ENCODE assay signal across 1 cellular context in the genomic region with DNA sequence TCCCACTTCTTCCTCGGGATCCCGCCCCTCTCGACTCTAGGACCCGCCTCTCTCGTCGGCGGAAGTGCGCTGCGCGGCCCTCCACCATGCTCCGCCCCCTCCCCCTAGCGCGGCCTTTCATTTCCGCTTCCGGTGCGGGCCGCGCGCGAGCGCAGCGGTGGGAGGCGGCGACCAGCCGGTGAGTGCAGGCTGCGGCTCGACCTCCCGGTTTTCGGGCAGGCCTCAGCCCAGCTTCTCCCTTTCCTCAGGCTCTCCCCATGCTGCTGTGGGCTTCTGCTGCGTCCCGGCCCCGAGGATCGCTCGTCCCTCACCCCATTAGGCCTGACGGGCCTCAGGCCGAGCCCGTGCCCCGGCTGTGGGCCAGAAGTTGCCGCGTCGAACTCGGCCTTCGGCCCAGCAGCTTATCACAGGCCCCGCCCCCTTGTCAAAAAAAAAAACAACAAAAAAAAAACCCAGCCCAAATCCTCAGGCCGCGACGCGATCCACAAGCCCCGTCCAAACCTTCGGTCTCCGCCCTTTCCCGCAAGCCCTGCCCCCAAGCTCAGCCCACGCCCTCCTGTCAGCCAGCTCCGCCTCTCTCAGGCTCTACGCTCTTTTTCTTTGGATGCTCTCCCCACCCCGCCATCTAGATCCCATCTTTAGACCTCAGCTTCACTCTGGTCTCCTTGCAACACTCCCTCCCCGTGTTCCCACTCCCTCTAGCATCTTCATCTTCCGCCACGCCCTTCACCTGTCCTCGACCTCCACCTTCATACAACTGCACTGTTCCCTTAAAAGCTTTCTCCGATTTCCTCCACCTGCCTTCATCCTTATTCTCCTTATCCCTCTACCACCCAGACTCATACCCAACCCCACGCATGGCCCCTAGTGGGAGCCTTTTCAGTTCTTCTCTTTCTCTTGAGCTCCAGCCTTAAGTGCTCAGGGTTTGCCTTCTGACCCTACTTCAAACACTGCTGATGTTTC.
TF ChIP-seq lines count a peak whose summit lies in the region.

CLASRP (plus strand) TSS at position 115 of the 963 bp plus-strand sequence. CDS start 1,168 bp downstream, outside the sequence.

TF ChIP-seq in HEK293, 187 proteins besides CTCF, POLR2A, EP300 and RAD21 (continued from another document and continues in another):
- TF ChIP-seq, protein P1, sequence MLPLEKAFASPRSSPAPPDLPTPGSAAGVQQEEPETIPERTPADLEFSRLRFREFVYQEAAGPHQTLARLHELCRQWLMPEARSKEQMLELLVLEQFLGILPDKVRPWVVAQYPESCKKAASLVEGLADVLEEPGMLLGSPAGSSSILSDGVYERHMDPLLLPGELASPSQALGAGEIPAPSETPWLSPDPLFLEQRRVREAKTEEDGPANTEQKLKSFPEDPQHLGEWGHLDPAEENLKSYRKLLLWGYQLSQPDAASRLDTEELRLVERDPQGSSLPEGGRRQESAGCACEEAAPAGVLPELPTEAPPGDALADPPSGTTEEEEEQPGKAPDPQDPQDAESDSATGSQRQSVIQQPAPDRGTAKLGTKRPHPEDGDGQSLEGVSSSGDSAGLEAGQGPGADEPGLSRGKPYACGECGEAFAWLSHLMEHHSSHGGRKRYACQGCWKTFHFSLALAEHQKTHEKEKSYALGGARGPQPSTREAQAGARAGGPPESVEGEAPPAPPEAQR (tag by site-specific recombination; IDR thresholded peaks at IDR 0.05), result no peak
- TF ChIP-seq ZNF114 (tag by site-specific recombination; IDR thresholded peaks at IDR 0.05) (no peak), ZNF341 (tag by site-specific recombination; IDR thresholded peaks at IDR 0.05; ENCODE audit: low read depth) (peak; percentile 98), ZNF398 (tag by site-specific recombination; IDR thresholded peaks at IDR 0.05) (peak; percentile 50; the same call in 1 of the 2 replicates), ZNF76 (tag by site-specific recombination; IDR thresholded peaks at IDR 0.05; ENCODE audit: borderline replicate concordance, low read depth) (peak; percentile 40; the same call in 1 of the 2 replicates), ZNF239 (tag by site-specific recombination; IDR thresholded peaks at IDR 0.05) (0 out of 2 replicates have a peak, but pooled peaks have one; percentile 6), SP3 (tag by site-specific recombination; IDR thresholded peaks at IDR 0.05) (peak; percentile 94), RBAK (tag by site-specific recombination; IDR thresholded peaks at IDR 0.05) (no peak), YY1 (tag by site-specific recombination; IDR thresholded peaks at IDR 0.05) (no peak; the same call in 1 of the 2 replicates), ZEB2 (tag by site-specific recombination; IDR thresholded peaks at IDR 0.05) (peak; percentile 64), ZFP37 (tag by site-specific recombination; IDR thresholded peaks at IDR 0.05) (peak; percentile 74; the same call in 1 of the 2 replicates), GLI4 (tag by site-specific recombination; IDR thresholded peaks at IDR 0.05) (0 out of 2 replicates have a peak, but pooled peaks have one; percentile 19), ZNF571 (tag by site-specific recombination; IDR thresholded peaks at IDR 0.05) (no peak), ZNF366 (tag by site-specific recombination; conservative IDR thresholded peaks at IDR 0.05) (no peak; the same call in 1 of the 2 replicates), ZNF449 (tag by site-specific recombination; IDR thresholded peaks at IDR 0.05) (no peak), ZNF843 (tag by site-specific recombination; IDR thresholded peaks at IDR 0.05) (peak; percentile 53; the same call in 1 of the 2 replicates), ZNF501 (tag by site-specific recombination; IDR thresholded peaks at IDR 0.05) (peak; percentile 93), ZNF626 (tag by site-specific recombination; IDR thresholded peaks at IDR 0.05) (no peak), ZNF580 (tag by site-specific recombination; IDR thresholded peaks at IDR 0.05) (peak; percentile 38; the same call in 1 of the 2 replicates), ZBTB17 (tag by site-specific recombination; IDR thresholded peaks at IDR 0.05) (peak; percentile 97), ZSCAN16 (tag by site-specific recombination; IDR thresholded peaks at IDR 0.05) (peak; percentile 38; the same call in 1 of the 2 replicates), ZNF623 (tag by site-specific recombination; IDR thresholded peaks at IDR 0.05) (peak; percentile 28; the same call in 1 of the 2 replicates), ZNF140 (tag by site-specific recombination; IDR thresholded peaks at IDR 0.05) (peak; percentile 20; the same call in 1 of the 2 replicates), ZNF48 (tag by site-specific recombination; IDR thresholded peaks at IDR 0.05) (no peak), ZNF133 (tag by site-specific recombination; IDR thresholded peaks at IDR 0.05) (no peak), KLF10 (tag by site-specific recombination; IDR thresholded peaks at IDR 0.05) (0 out of 2 replicates have a peak, but pooled peaks have one; percentile 17), ZFP69B (tag by site-specific recombination; IDR thresholded peaks at IDR 0.05) (peak; percentile 62), ZFHX2 (tag by site-specific recombination; conservative IDR thresholded peaks at IDR 0.05) (peak; percentile 66), ZNF629 (tag by site-specific recombination; IDR thresholded peaks at IDR 0.05) (peak; percentile 60), REPIN1 (tag by site-specific recombination; IDR thresholded peaks at IDR 0.05; ENCODE audit: low read depth) (peak; percentile 90; the same call in 1 of the 2 replicates), EGR2 (tag by site-specific recombination; IDR thresholded peaks at IDR 0.05; ENCODE audit: low read depth) (peak; percentile 76), ZNF518A (tag by site-specific recombination; conservative IDR thresholded peaks at IDR 0.05; ENCODE audit: low read depth) (peak; percentile 96), ZBTB20 (tag by site-specific recombination; IDR thresholded peaks at IDR 0.05) (peak; percentile 75), ZNF391 (tag by site-specific recombination; IDR thresholded peaks at IDR 0.05; ENCODE audit: borderline replicate concordance, low read depth) (peak; percentile 52; the same call in 1 of the 2 replicates), ZXDB (tag by site-specific recombination; IDR thresholded peaks at IDR 0.05) (peak; percentile 91), OSR2 (tag by site-specific recombination; IDR thresholded peaks at IDR 0.05) (no peak), ZNF24 (tag by site-specific recombination; IDR thresholded peaks at IDR 0.05) (peak; percentile 40; the same call in 1 of the 2 replicates), ZSCAN23 (tag by site-specific recombination; IDR thresholded peaks at IDR 0.05) (0 out of 2 replicates have a peak, but pooled peaks have one; percentile 17), ZSCAN30 (tag by site-specific recombination; IDR thresholded peaks at IDR 0.05) (0 out of 2 replicates have a peak, but pooled peaks have one; percentile 35), ZNF548 (tag by site-specific recombination; IDR thresholded peaks at IDR 0.05) (no peak), ZNF792 (tag by site-specific recombination; IDR thresholded peaks at IDR 0.05) (peak; percentile 82; the same call in 1 of the 2 replicates), ZNF561 (tag by site-specific recombination; IDR thresholded peaks at IDR 0.05; ENCODE audit: borderline replicate concordance) (peak; percentile 69; the same call in 1 of the 2 replicates), SCRT2 (tag by site-specific recombination; IDR thresholded peaks at IDR 0.05) (no peak), KLF16 (tag by site-specific recombination; IDR thresholded peaks at IDR 0.05) (peak; percentile 94), ZNF600 (tag by site-specific recombination; IDR thresholded peaks at IDR 0.05) (0 out of 2 replicates have a peak, but pooled peaks have one; percentile 22), ZNF2 (tag by site-specific recombination; IDR thresholded peaks at IDR 0.05) (0 out of 2 replicates have a peak, but pooled peaks have one; percentile 32)
- TF ChIP-seq, protein P2, sequence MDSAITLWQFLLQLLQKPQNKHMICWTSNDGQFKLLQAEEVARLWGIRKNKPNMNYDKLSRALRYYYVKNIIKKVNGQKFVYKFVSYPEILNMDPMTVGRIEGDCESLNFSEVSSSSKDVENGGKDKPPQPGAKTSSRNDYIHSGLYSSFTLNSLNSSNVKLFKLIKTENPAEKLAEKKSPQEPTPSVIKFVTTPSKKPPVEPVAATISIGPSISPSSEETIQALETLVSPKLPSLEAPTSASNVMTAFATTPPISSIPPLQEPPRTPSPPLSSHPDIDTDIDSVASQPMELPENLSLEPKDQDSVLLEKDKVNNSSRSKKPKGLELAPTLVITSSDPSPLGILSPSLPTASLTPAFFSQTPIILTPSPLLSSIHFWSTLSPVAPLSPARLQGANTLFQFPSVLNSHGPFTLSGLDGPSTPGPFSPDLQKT (IDR thresholded peaks at IDR 0.05; ENCODE audit: borderline replicate concordance, low read depth, low read length), result peak; percentile 55; the same call in 1 of the 2 replicates
- TF ChIP-seq, protein P3, sequence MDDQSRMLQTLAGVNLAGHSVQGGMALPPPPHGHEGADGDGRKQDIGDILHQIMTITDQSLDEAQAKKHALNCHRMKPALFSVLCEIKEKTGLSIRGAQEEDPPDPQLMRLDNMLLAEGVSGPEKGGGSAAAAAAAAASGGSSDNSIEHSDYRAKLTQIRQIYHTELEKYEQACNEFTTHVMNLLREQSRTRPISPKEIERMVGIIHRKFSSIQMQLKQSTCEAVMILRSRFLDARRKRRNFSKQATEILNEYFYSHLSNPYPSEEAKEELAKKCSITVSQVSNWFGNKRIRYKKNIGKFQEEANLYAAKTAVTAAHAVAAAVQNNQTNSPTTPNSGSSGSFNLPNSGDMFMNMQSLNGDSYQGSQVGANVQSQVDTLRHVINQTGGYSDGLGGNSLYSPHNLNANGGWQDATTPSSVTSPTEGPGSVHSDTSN (CRISPR knock-in tag; IDR thresholded peaks at IDR 0.05), result peak; percentile 48; the same call in 1 of the 2 replicates
